ENCODE assay signal across 1 cellular context in the genomic region with DNA sequence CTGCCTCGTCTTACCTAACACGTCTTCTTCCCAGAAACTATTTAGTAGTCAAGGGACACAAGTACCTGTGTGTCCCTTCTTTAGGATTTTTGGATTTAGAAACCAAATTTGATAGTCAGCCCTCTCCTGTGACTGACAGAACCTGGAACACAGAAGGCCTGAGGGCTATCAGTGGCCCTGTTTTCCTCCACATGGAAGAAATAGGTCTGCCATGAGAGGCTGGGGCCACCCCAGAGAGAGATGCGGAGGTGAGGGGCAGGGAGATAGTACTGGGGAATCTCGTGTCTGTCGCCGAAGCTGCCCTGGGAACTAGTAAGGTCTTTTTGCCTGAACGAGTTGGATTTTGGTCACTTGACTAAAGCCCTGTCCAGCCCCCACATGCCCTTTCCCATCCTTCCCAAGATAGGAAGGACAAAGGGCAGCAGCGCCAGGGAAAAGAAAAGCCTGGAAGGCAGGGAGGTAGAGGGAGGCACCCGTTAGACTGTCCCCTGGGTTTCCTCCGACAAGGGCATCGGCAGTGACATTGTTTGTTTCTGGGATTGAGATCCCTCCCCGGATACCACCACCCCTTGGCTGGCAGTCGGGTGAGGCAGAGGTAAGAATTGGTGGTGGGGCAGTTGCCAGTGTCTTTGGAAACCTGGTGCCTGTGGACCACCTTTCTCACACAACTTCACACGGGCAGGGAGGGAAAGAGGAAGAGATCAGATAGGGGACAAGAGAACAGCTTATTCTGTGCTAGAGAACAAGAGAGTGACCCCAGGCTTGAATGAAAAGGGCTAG.
TF ChIP-seq lines count a peak whose summit lies in the region.

No MANE protein-coding gene starts in this region.

TF ChIP-seq in H1, 55 proteins besides CTCF, POLR2A, EP300 and RAD21:
- TF ChIP-seq, protein P1, sequence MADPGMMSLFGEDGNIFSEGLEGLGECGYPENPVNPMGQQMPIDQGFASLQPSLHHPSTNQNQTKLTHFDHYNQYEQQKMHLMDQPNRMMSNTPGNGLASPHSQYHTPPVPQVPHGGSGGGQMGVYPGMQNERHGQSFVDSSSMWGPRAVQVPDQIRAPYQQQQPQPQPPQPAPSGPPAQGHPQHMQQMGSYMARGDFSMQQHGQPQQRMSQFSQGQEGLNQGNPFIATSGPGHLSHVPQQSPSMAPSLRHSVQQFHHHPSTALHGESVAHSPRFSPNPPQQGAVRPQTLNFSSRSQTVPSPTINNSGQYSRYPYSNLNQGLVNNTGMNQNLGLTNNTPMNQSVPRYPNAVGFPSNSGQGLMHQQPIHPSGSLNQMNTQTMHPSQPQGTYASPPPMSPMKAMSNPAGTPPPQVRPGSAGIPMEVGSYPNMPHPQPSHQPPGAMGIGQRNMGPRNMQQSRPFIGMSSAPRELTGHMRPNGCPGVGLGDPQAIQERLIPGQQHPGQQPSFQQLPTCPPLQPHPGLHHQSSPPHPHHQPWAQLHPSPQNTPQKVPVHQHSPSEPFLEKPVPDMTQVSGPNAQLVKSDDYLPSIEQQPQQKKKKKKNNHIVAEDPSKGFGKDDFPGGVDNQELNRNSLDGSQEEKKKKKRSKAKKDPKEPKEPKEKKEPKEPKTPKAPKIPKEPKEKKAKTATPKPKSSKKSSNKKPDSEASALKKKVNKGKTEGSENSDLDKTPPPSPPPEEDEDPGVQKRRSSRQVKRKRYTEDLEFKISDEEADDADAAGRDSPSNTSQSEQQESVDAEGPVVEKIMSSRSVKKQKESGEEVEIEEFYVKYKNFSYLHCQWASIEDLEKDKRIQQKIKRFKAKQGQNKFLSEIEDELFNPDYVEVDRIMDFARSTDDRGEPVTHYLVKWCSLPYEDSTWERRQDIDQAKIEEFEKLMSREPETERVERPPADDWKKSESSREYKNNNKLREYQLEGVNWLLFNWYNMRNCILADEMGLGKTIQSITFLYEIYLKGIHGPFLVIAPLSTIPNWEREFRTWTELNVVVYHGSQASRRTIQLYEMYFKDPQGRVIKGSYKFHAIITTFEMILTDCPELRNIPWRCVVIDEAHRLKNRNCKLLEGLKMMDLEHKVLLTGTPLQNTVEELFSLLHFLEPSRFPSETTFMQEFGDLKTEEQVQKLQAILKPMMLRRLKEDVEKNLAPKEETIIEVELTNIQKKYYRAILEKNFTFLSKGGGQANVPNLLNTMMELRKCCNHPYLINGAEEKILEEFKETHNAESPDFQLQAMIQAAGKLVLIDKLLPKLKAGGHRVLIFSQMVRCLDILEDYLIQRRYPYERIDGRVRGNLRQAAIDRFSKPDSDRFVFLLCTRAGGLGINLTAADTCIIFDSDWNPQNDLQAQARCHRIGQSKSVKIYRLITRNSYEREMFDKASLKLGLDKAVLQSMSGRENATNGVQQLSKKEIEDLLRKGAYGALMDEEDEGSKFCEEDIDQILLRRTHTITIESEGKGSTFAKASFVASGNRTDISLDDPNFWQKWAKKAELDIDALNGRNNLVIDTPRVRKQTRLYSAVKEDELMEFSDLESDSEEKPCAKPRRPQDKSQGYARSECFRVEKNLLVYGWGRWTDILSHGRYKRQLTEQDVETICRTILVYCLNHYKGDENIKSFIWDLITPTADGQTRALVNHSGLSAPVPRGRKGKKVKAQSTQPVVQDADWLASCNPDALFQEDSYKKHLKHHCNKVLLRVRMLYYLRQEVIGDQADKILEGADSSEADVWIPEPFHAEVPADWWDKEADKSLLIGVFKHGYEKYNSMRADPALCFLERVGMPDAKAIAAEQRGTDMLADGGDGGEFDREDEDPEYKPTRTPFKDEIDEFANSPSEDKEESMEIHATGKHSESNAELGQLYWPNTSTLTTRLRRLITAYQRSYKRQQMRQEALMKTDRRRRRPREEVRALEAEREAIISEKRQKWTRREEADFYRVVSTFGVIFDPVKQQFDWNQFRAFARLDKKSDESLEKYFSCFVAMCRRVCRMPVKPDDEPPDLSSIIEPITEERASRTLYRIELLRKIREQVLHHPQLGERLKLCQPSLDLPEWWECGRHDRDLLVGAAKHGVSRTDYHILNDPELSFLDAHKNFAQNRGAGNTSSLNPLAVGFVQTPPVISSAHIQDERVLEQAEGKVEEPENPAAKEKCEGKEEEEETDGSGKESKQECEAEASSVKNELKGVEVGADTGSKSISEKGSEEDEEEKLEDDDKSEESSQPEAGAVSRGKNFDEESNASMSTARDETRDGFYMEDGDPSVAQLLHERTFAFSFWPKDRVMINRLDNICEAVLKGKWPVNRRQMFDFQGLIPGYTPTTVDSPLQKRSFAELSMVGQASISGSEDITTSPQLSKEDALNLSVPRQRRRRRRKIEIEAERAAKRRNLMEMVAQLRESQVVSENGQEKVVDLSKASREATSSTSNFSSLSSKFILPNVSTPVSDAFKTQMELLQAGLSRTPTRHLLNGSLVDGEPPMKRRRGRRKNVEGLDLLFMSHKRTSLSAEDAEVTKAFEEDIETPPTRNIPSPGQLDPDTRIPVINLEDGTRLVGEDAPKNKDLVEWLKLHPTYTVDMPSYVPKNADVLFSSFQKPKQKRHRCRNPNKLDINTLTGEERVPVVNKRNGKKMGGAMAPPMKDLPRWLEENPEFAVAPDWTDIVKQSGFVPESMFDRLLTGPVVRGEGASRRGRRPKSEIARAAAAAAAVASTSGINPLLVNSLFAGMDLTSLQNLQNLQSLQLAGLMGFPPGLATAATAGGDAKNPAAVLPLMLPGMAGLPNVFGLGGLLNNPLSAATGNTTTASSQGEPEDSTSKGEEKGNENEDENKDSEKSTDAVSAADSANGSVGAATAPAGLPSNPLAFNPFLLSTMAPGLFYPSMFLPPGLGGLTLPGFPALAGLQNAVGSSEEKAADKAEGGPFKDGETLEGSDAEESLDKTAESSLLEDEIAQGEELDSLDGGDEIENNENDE (IDR thresholded peaks at IDR 0.05; ENCODE audit: insufficient replicate concordance, low read length): no peak
- TF ChIP-seq SUZ12 (IDR thresholded peaks at IDR 0.05; ENCODE audit: low read length): no peak
- no peak for TF ChIP-seq CTBP2 (IDR thresholded peaks at IDR 0.05; ENCODE audit: borderline replicate concordance, insufficient read depth, insufficient read length, low read length)
- TF ChIP-seq NRF1 (IDR thresholded peaks at IDR 0.05; ENCODE audit: low read depth, low read length): no peak
- no peak for TF ChIP-seq GABPA (IDR thresholded peaks at IDR 0.05; ENCODE audit: borderline replicate concordance, insufficient read depth, low read length)
- TF ChIP-seq GTF2F1 (IDR thresholded peaks at IDR 0.05; ENCODE audit: borderline replicate concordance, low read depth, low read length): no peak
- no peak for TF ChIP-seq BRCA1 (IDR thresholded peaks at IDR 0.05; ENCODE audit: low read depth, low read length)
- no peak for TF ChIP-seq BCL11A (IDR thresholded peaks at IDR 0.05; ENCODE audit: low read depth in 2 of 2, low read length in 2 of 2)
- TF ChIP-seq MAFK (IDR thresholded peaks at IDR 0.05; ENCODE audit: low read depth, low read length): no peak
- no peak for TF ChIP-seq TEAD4 (IDR thresholded peaks at IDR 0.05; ENCODE audit: low read depth, low read length)
- TF ChIP-seq CHD2 (IDR thresholded peaks at IDR 0.05; ENCODE audit: low read length): no peak
- TF ChIP-seq NANOG (IDR thresholded peaks at IDR 0.05; ENCODE audit: insufficient read depth, low read depth, low read length, poor library complexity, severe bottlenecking): no peak
- no peak for TF ChIP-seq SAP30 (IDR thresholded peaks at IDR 0.05; ENCODE audit: insufficient read depth, insufficient replicate concordance, low read length)
